In genomic region chr6:118588626-118589025, GRCh38 we compare ENCODE assay signal across 19 cellular contexts. TPM values are rescaled to one million over a fixed set of nuclear protein-coding genes. Genes with fewer than 3 reads are reported as not detected.
"Had no signal": no experiment of that assay in that cellular context is flagged by ENCODE, and none has a peak within 500 bp of the region (broad histone marks: within the 10 kb centered on the region; RNA-seq: fewer than 3 reads in every experiment).

No MANE protein-coding gene starts in this region.

- ATAC-seq: activated T-cell treated with anti-CD3 and anti-CD28 coated beads, Interleukin-2, amount 50 U/mL, for 4 hours; foreskin keratinocyte; mucosa of descending colon; natural killer cell treated with Interleukin-12 subunit alpha and Interleukin-12 subunit beta and Interleukin-15 and Interleukin-18, amount 100 ng/mL, for 72 hours; sciatic nerve; upper lobe of right lung; WTC11 had no signal

- H3K27ac Mint-ChIP-seq: stimulated activated naive CD8-positive, alpha-beta T cell treated with anti-CD3 and anti-CD28 coated beads, Interleukin-15, Interleukin-2, amounts not matched to agents 100 ng/mL and 50 ng/mL, for 24 hours; T-helper 1 cell treated with Interleukin-12 subunit alpha and Interleukin-12 subunit beta and Interleukin-4 antibody, amounts not matched to agents 30 μg/mL and 1 μg/mL, for 36 hours; WTC11 had no signal

- DNase-seq: activated effector memory CD4-positive, alpha-beta T cell treated with anti-CD3 and anti-CD28 coated beads, Interleukin-2, amount 50 U/mL, for 16 hours; activated T-cell treated with anti-CD3 and anti-CD28 coated beads, Interleukin-2, amount 50 U/mL, for 4 hours; colonic mucosa; effector CD4-positive, alpha-beta T cell; foreskin keratinocyte; head of caudate nucleus; mucosa of descending colon; nucleus accumbens; stimulated activated CD4-positive, alpha-beta T cell treated with anti-CD3 and anti-CD28 coated beads, Interleukin-12 subunit alpha, Interleukin-12 subunit beta, amount 100 ng/mL, for 4 hours; stimulated activated CD4-positive, alpha-beta T cell treated with anti-CD3 and anti-CD28 coated beads, Interleukin-2, amount 100 ng/mL, for 48 hours; upper lobe of right lung had no signal

- H3K4me3 ChIP-seq: cardiac muscle cell, colonic mucosa, mucosa of descending colon, upper lobe of right lung had no signal

- H3K4me3 Mint-ChIP-seq: activated T-cell treated with anti-CD3 and anti-CD28 coated beads, Interleukin-2, amount 50 U/mL, for 4 hours; natural killer cell treated with Interleukin-12 subunit alpha and Interleukin-12 subunit beta and Interleukin-15 and Interleukin-18, amount 100 ng/mL, for 72 hours; stimulated activated naive CD8-positive, alpha-beta T cell treated with anti-CD3 and anti-CD28 coated beads, Interleukin-15, Interleukin-2, amounts not matched to agents 100 ng/mL and 50 ng/mL, for 24 hours; T-helper 1 cell treated with Interleukin-12 subunit alpha and Interleukin-12 subunit beta and Interleukin-4 antibody, amounts not matched to agents 30 μg/mL and 1 μg/mL, for 36 hours; WTC11 had no signal

- H3K9me3 Mint-ChIP-seq: activated T-cell treated with anti-CD3 and anti-CD28 coated beads, Interleukin-2, amount 50 U/mL, for 4 hours; natural killer cell treated with Interleukin-12 subunit alpha and Interleukin-12 subunit beta and Interleukin-15 and Interleukin-18, amount 100 ng/mL, for 72 hours; stimulated activated naive CD8-positive, alpha-beta T cell treated with anti-CD3 and anti-CD28 coated beads, Interleukin-15, Interleukin-2, amounts not matched to agents 100 ng/mL and 50 ng/mL, for 24 hours; T-helper 1 cell treated with Interleukin-12 subunit alpha and Interleukin-12 subunit beta and Interleukin-4 antibody, amounts not matched to agents 30 μg/mL and 1 μg/mL, for 36 hours; WTC11 had no signal

- H3K27me3 Mint-ChIP-seq: natural killer cell treated with Interleukin-12 subunit alpha and Interleukin-12 subunit beta and Interleukin-15 and Interleukin-18, amount 100 ng/mL, for 72 hours; stimulated activated naive CD8-positive, alpha-beta T cell treated with anti-CD3 and anti-CD28 coated beads, Interleukin-15, Interleukin-2, amounts not matched to agents 100 ng/mL and 50 ng/mL, for 24 hours had no signal

- H3K36me3 Mint-ChIP-seq: natural killer cell treated with Interleukin-12 subunit alpha and Interleukin-12 subunit beta and Interleukin-15 and Interleukin-18, amount 100 ng/mL, for 72 hours; WTC11 had no signal

RNA-seq across cellular contexts. Expression of gene PLN, which starts 40.5 kb away (rescaled TPM):
- total RNA-seq: foreskin keratinocyte; lung microvascular endothelial cell; natural killer cell treated with Interleukin-12 subunit alpha and Interleukin-12 subunit beta and Interleukin-15 and Interleukin-18, amount 100 ng/mL, for 72 hours; pulmonary artery endothelial cell; WTC11 had no signal
